Comparison of ENCODE assay signal across 2 cellular contexts in the genomic region with DNA sequence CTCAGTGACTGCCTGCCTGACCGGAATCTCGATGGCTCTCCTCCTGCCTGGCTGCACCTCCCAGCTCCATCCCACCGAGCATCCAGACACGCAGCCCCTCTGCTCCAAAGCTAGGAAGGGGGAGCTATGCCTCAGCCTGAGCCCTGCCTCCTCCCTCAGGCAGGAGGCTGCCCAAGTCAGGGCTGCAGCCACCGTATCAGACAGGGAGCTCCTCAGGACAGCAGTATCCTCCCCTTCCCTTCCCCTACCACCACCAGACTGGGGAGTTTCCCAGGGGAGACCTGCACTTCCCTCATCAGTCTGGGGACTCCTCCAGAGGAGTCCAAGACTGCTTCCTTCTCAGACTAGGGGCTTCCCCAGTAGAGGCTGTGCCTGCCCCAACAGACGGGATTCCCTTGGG.
TF ChIP-seq lines count a peak whose summit lies in the region.

No MANE protein-coding gene starts in this region.

TF ChIP-seq in IMR-90, 13 proteins besides CTCF, POLR2A, EP300 and RAD21:
- TF ChIP-seq RFX5 (IDR thresholded peaks at IDR 0.05; ENCODE audit: low read depth, low read length) (no peak), NFE2L2 (IDR thresholded peaks at IDR 0.05; ENCODE audit: low read depth, low read length) (no peak), MAFK (IDR thresholded peaks at IDR 0.05; ENCODE audit: low read depth, low read length) (no peak), MXI1 (IDR thresholded peaks at IDR 0.05; ENCODE audit: borderline replicate concordance, low read depth, low read length) (no peak), MAZ (IDR thresholded peaks at IDR 0.05; ENCODE audit: borderline replicate concordance, low read depth, low read length) (no peak), CHD1 (IDR thresholded peaks at IDR 0.05; ENCODE audit: low read depth, low read length) (no peak), SMC3 (IDR thresholded peaks at IDR 0.05; ENCODE audit: low read depth, low read length) (no peak), CEBPB (IDR thresholded peaks at IDR 0.05; ENCODE audit: low read depth, low read length) (no peak), BHLHE40 (IDR thresholded peaks at IDR 0.05; ENCODE audit: low read depth, low read length) (no peak), FOS (IDR thresholded peaks at IDR 0.05; ENCODE audit: low read depth, low read length) (no peak), RCOR1 (IDR thresholded peaks at IDR 0.05; ENCODE audit: insufficient replicate concordance, low read length) (no peak)
- TF ChIP-seq, protein P1, sequence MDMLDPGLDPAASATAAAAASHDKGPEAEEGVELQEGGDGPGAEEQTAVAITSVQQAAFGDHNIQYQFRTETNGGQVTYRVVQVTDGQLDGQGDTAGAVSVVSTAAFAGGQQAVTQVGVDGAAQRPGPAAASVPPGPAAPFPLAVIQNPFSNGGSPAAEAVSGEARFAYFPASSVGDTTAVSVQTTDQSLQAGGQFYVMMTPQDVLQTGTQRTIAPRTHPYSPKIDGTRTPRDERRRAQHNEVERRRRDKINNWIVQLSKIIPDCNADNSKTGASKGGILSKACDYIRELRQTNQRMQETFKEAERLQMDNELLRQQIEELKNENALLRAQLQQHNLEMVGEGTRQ (IDR thresholded peaks at IDR 0.05; ENCODE audit: low read depth, low read length) = no peak
- TF ChIP-seq, protein P2, sequence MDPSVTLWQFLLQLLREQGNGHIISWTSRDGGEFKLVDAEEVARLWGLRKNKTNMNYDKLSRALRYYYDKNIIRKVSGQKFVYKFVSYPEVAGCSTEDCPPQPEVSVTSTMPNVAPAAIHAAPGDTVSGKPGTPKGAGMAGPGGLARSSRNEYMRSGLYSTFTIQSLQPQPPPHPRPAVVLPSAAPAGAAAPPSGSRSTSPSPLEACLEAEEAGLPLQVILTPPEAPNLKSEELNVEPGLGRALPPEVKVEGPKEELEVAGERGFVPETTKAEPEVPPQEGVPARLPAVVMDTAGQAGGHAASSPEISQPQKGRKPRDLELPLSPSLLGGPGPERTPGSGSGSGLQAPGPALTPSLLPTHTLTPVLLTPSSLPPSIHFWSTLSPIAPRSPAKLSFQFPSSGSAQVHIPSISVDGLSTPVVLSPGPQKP (IDR thresholded peaks at IDR 0.05; ENCODE audit: borderline replicate concordance, low read depth, low read length) = no peak

TF ChIP-seq in H1, 55 proteins besides CTCF, POLR2A, EP300 and RAD21:
- TF ChIP-seq RXRA (IDR thresholded peaks at IDR 0.05; ENCODE audit: insufficient read depth, low read depth, low read length) (no peak), BRCA1 (IDR thresholded peaks at IDR 0.05; ENCODE audit: low read depth, low read length) (no peak), SAP30 (IDR thresholded peaks at IDR 0.05; ENCODE audit: insufficient read depth, insufficient replicate concordance, low read length) (no peak), POLR2AphosphoS5 (IDR thresholded peaks at IDR 0.05; ENCODE audit: low read depth, low read length) (no peak), SIX5 (IDR thresholded peaks at IDR 0.05; ENCODE audit: low read depth, low read length) (no peak)
- TF ChIP-seq, protein P3, sequence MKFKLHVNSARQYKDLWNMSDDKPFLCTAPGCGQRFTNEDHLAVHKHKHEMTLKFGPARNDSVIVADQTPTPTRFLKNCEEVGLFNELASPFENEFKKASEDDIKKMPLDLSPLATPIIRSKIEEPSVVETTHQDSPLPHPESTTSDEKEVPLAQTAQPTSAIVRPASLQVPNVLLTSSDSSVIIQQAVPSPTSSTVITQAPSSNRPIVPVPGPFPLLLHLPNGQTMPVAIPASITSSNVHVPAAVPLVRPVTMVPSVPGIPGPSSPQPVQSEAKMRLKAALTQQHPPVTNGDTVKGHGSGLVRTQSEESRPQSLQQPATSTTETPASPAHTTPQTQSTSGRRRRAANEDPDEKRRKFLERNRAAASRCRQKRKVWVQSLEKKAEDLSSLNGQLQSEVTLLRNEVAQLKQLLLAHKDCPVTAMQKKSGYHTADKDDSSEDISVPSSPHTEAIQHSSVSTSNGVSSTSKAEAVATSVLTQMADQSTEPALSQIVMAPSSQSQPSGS (IDR thresholded peaks at IDR 0.05; ENCODE audit: low read length) = no peak
